Comparison of ENCODE assay signal across 32 cellular contexts in genomic region chrX:68872171-68872570, GRCh38.
"Had no signal": no experiment of that assay in that cellular context is flagged by ENCODE, and none has a peak within 500 bp of the region (broad histone marks: within the 10 kb centered on the region; RNA-seq: fewer than 3 reads in every experiment).

No MANE protein-coding gene starts in this region.

- ATAC-seq: activated CD4-positive, alpha-beta T cell treated with anti-CD3 and anti-CD28 coated beads for 36 hours; activated CD4-positive, CD25-positive, alpha-beta regulatory T cell treated with anti-CD3 and anti-CD28 coated beads, Interleukin-2, amount 50 U/mL, for 24 hours; activated CD8-positive, alpha-beta T cell treated with anti-CD3 and anti-CD28 coated beads, Interleukin-2, amount 10 ng/mL, durations not matched to agents 7 days and 5 days; activated naive CD4-positive, alpha-beta T cell treated with anti-CD3 and anti-CD28 coated beads, Interleukin-2, amount 50 U/mL, for 72 hours; PC-3; WTC11 had no signal

- H3K9me3 Mint-ChIP-seq: activated CD4-positive, alpha-beta T cell treated with anti-CD3 and anti-CD28 coated beads, Interleukin-2, amount 10 ng/mL, durations not matched to agents 7 days and 5 days; activated naive CD4-positive, alpha-beta T cell treated with anti-CD3 and anti-CD28 coated beads, Interleukin-2, amount 50 U/mL, for 72 hours; activated T-cell treated with anti-CD3 and anti-CD28 coated beads, Interleukin-2, amount 50 U/mL, for 24 hours; activated T-helper 2 cell treated with anti-CD3 and anti-CD28 coated beads, Interferon-gamma antibody, Interleukin-2, Interleukin-4, amounts not matched to agents 10 μg/mL and 5 μg/mL and 100 μg/mL, durations not matched to agents 14 hours and 24 hours and 36 hours; T-helper 1 cell treated with Interleukin-12 subunit alpha and Interleukin-12 subunit beta and Interleukin-4 antibody, amounts not matched to agents 30 μg/mL and 1 μg/mL, for 36 hours; T-helper 2 cell treated with Interferon-gamma antibody and Interleukin-4, amounts not matched to agents 5 μg/mL and 100 μg/mL, for 36 hours; WTC11 had no signal

- H3K27me3 ChIP-seq: adrenal gland, brain microvascular endothelial cell, Peyer's patch had no signal

- H3K36me3 ChIP-seq: adrenal gland, brain microvascular endothelial cell, cardiac muscle cell, Peyer's patch had no signal

- H3K27ac Mint-ChIP-seq: activated CD4-positive, alpha-beta T cell treated with anti-CD3 and anti-CD28 coated beads for 36 hours; activated CD4-positive, alpha-beta T cell treated with anti-CD3 and anti-CD28 coated beads, Interleukin-2, amount 10 ng/mL, durations not matched to agents 7 days and 5 days; activated CD8-positive, alpha-beta T cell treated with anti-CD3 and anti-CD28 coated beads, Interleukin-2, amount 10 ng/mL, durations not matched to agents 7 days and 5 days; activated naive CD4-positive, alpha-beta T cell treated with anti-CD3 and anti-CD28 coated beads, Interleukin-2, amount 50 U/mL, for 72 hours; activated T-cell treated with anti-CD3 and anti-CD28 coated beads, Interleukin-2, amount 50 U/mL, for 24 hours; activated T-helper 2 cell treated with anti-CD3 and anti-CD28 coated beads, Interferon-gamma antibody, Interleukin-2, Interleukin-4, amounts not matched to agents 10 μg/mL and 5 μg/mL and 100 μg/mL, durations not matched to agents 14 hours and 24 hours and 36 hours; T-helper 1 cell treated with Interleukin-12 subunit alpha and Interleukin-12 subunit beta and Interleukin-4 antibody, amounts not matched to agents 30 μg/mL and 1 μg/mL, for 36 hours; T-helper 2 cell treated with Interferon-gamma antibody and Interleukin-4, amounts not matched to agents 5 μg/mL and 100 μg/mL, for 36 hours; WTC11 had no signal

- H3K4me1 ChIP-seq: adrenal gland, Peyer's patch had no signal

- H3K4me3 Mint-ChIP-seq: activated CD4-positive, alpha-beta T cell treated with anti-CD3 and anti-CD28 coated beads for 36 hours; activated CD4-positive, alpha-beta T cell treated with anti-CD3 and anti-CD28 coated beads, Interleukin-2, amount 10 ng/mL, durations not matched to agents 7 days and 5 days; activated CD8-positive, alpha-beta T cell treated with anti-CD3 and anti-CD28 coated beads, Interleukin-2, amount 10 ng/mL, durations not matched to agents 7 days and 5 days; activated T-cell treated with anti-CD3 and anti-CD28 coated beads, Interleukin-2, amount 50 U/mL, for 24 hours; T-helper 1 cell treated with Interleukin-12 subunit alpha and Interleukin-12 subunit beta and Interleukin-4 antibody, amounts not matched to agents 30 μg/mL and 1 μg/mL, for 36 hours; T-helper 2 cell treated with Interferon-gamma antibody and Interleukin-4, amounts not matched to agents 5 μg/mL and 100 μg/mL, for 36 hours; WTC11 had no signal

- H3K4me3 ChIP-seq: adrenal gland, cardiac muscle cell, Peyer's patch had no signal

- H3K36me3 Mint-ChIP-seq: activated naive CD4-positive, alpha-beta T cell treated with anti-CD3 and anti-CD28 coated beads, Interleukin-2, amount 50 U/mL, for 72 hours; WTC11 had no signal

- H3K27ac ChIP-seq: adrenal gland, brain microvascular endothelial cell, cardiac muscle cell, Peyer's patch had no signal

- H3K9me3 ChIP-seq: adrenal gland, Peyer's patch had no signal

- DNase-seq: activated CD4-positive, alpha-beta T cell treated with anti-CD3 and anti-CD28 coated beads for 36 hours; activated CD4-positive, alpha-beta T cell treated with anti-CD3 and anti-CD28 coated beads, Interleukin-2, amount 10 ng/mL, durations not matched to agents 7 days and 5 days; activated CD4-positive, alpha-beta T cell treated with anti-CD3 and anti-CD28 coated beads, Interleukin-2, amount 50 U/mL, for 48 hours; activated CD8-positive, alpha-beta T cell treated with anti-CD3 and anti-CD28 coated beads, Interleukin-2, amount 10 ng/mL, durations not matched to agents 7 days and 5 days; activated gamma-delta T cell; activated naive CD4-positive, alpha-beta T cell treated with Interleukin-2 at 50 U/mL for 16 hours; activated T-cell treated with anti-CD3 and anti-CD28 coated beads, Interleukin-2, amount 50 U/mL, for 24 hours; adrenal gland; brain microvascular endothelial cell; Kasumi-1; KG1; MM.1S; MV-4-11; NCI-H1092; NCI-H1436 treated with DMSO at 0.1 percent for 48 hours; NCI-H1694 treated with DMSO at 0.1 percent for 48 hours; NCI-H2029; NCI-H2171; NCI-H510A; NCI-H526; NCI-H748 treated with DMSO at 0.1 percent for 48 hours; NK-92 treated with Interleukin-12 subunit alpha and Interleukin-12 subunit beta, amount 100 ng/mL, for 24 hours; PC-3; Peyer's patch; Right ventricle myocardium superior had no signal

- H3K27me3 Mint-ChIP-seq: activated CD4-positive, alpha-beta T cell treated with anti-CD3 and anti-CD28 coated beads for 36 hours; activated CD4-positive, alpha-beta T cell treated with anti-CD3 and anti-CD28 coated beads, Interleukin-2, amount 10 ng/mL, durations not matched to agents 7 days and 5 days had no signal
